Comparison of ENCODE assay signal across 1 cellular context in the genomic region with DNA sequence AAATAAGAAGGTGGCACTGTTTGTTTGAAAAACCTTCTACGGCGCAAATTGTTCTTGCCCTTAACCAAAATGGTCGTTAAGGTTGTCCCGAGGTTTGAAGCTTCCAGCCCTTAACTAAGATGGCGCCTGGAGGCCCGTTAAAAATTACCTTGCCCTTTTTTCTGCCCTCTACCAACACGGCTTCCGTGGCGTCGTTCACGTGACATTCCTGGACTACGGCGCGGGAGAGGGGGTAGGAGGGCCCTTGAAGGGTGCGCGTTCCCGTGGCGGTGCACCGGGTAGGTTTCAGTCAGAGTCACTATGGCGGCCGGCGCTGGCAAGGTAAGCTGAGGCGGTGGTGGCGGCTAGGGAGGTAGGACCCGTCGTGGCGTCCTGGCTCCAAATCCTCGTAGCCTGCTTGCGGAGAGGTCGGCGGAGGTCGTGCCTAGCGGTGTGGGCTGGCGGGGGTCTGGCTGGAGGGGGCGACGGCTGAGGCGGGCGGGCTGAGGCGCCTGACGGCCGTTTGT.
TF ChIP-seq lines count a peak whose summit lies in the region.

A gene with protein sequence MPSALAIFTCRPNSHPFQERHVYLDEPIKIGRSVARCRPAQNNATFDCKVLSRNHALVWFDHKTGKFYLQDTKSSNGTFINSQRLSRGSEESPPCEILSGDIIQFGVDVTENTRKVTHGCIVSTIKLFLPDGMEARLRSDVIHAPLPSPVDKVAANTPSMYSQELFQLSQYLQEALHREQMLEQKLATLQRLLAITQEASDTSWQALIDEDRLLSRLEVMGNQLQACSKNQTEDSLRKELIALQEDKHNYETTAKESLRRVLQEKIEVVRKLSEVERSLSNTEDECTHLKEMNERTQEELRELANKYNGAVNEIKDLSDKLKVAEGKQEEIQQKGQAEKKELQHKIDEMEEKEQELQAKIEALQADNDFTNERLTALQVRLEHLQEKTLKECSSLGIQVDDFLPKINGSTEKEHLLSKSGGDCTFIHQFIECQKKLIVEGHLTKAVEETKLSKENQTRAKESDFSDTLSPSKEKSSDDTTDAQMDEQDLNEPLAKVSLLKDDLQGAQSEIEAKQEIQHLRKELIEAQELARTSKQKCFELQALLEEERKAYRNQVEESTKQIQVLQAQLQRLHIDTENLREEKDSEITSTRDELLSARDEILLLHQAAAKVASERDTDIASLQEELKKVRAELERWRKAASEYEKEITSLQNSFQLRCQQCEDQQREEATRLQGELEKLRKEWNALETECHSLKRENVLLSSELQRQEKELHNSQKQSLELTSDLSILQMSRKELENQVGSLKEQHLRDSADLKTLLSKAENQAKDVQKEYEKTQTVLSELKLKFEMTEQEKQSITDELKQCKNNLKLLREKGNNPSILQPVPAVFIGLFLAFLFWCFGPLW (plus strand): TSS at position 288 of the 506 bp plus-strand sequence. CDS start 1,343 bp downstream, outside the sequence.

TF ChIP-seq in HEK293, 187 proteins besides CTCF, POLR2A, EP300 and RAD21 (continued from another document and continues in another):
- TF ChIP-seq, protein P1, sequence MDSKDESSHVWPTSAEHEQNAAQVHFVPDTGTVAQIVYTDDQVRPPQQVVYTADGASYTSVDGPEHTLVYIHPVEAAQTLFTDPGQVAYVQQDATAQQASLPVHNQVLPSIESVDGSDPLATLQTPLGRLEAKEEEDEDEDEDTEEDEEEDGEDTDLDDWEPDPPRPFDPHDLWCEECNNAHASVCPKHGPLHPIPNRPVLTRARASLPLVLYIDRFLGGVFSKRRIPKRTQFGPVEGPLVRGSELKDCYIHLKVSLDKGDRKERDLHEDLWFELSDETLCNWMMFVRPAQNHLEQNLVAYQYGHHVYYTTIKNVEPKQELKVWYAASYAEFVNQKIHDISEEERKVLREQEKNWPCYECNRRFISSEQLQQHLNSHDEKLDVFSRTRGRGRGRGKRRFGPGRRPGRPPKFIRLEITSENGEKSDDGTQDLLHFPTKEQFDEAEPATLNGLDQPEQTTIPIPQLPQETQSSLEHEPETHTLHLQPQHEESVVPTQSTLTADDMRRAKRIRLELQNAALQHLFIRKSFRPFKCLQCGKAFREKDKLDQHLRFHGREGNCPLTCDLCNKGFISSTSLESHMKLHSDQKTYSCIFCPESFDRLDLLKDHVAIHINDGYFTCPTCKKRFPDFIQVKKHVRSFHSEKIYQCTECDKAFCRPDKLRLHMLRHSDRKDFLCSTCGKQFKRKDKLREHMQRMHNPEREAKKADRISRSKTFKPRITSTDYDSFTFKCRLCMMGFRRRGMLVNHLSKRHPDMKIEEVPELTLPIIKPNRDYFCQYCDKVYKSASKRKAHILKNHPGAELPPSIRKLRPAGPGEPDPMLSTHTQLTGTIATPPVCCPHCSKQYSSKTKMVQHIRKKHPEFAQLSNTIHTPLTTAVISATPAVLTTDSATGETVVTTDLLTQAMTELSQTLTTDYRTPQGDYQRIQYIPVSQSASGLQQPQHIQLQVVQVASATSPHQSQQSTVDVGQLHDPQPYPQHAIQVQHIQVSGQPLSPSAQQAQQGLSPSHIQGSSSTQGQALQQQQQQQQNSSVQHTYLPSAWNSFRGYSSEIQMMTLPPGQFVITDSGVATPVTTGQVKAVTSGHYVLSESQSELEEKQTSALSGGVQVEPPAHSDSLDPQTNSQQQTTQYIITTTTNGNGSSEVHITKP (tag by site-specific recombination; IDR thresholded peaks at IDR 0.05): peak; percentile 79
- TF ChIP-seq OVOL3 (tag by site-specific recombination; IDR thresholded peaks at IDR 0.05) (peak; percentile 56), ZEB2 (tag by site-specific recombination; IDR thresholded peaks at IDR 0.05) (peak; percentile 90), ZNF324 (tag by site-specific recombination; IDR thresholded peaks at IDR 0.05) (peak; percentile 33; the same call in 1 of the 2 replicates), YY1 (tag by site-specific recombination; IDR thresholded peaks at IDR 0.05) (peak; percentile 99), FEZF1 (tag by site-specific recombination; IDR thresholded peaks at IDR 0.05) (peak; percentile 38; the same call in 1 of the 2 replicates), PRDM1 (tag by site-specific recombination; IDR thresholded peaks at IDR 0.05) (no peak), KLF8 (tag by site-specific recombination; IDR thresholded peaks at IDR 0.05) (peak; percentile 52; the same call in 1 of the 2 replicates), GLIS2 (tag by site-specific recombination; IDR thresholded peaks at IDR 0.05) (peak; percentile 76), ZNF391 (tag by site-specific recombination; IDR thresholded peaks at IDR 0.05; ENCODE audit: borderline replicate concordance, low read depth) (peak; percentile 42; the same call in 1 of the 2 replicates), ZNF664 (tag by site-specific recombination; IDR thresholded peaks at IDR 0.05) (no peak), ZSCAN5A (tag by site-specific recombination; IDR thresholded peaks at IDR 0.05) (no peak), ZFP41 (tag by site-specific recombination; IDR thresholded peaks at IDR 0.05; ENCODE audit: borderline replicate concordance) (no peak), ZNF621 (tag by site-specific recombination; IDR thresholded peaks at IDR 0.05) (no peak), ZFP37 (tag by site-specific recombination; IDR thresholded peaks at IDR 0.05) (0 out of 2 replicates have a peak, but pooled peaks have one; percentile 41), YY2 (tag by site-specific recombination; IDR thresholded peaks at IDR 0.05) (peak; percentile 84), ZNF626 (tag by site-specific recombination; IDR thresholded peaks at IDR 0.05) (no peak), IKZF3 (tag by site-specific recombination; IDR thresholded peaks at IDR 0.05) (no peak), ZNF148 (tag by site-specific recombination; IDR thresholded peaks at IDR 0.05; ENCODE audit: borderline replicate concordance) (no peak), ZNF2 (tag by site-specific recombination; IDR thresholded peaks at IDR 0.05) (peak; percentile 68; the same call in 1 of the 2 replicates), ZNF221 (tag by site-specific recombination; IDR thresholded peaks at IDR 0.05; ENCODE audit: borderline replicate concordance) (no peak), ZNF394 (tag by site-specific recombination; IDR thresholded peaks at IDR 0.05; ENCODE audit: borderline replicate concordance) (peak; percentile 40; the same call in 1 of the 2 replicates), ZNF580 (tag by site-specific recombination; IDR thresholded peaks at IDR 0.05) (peak; percentile 96), SP7 (tag by site-specific recombination; IDR thresholded peaks at IDR 0.05) (peak; percentile 70), ZNF560 (tag by site-specific recombination; IDR thresholded peaks at IDR 0.05; ENCODE audit: borderline replicate concordance) (no peak)
- TF ChIP-seq, protein P2, sequence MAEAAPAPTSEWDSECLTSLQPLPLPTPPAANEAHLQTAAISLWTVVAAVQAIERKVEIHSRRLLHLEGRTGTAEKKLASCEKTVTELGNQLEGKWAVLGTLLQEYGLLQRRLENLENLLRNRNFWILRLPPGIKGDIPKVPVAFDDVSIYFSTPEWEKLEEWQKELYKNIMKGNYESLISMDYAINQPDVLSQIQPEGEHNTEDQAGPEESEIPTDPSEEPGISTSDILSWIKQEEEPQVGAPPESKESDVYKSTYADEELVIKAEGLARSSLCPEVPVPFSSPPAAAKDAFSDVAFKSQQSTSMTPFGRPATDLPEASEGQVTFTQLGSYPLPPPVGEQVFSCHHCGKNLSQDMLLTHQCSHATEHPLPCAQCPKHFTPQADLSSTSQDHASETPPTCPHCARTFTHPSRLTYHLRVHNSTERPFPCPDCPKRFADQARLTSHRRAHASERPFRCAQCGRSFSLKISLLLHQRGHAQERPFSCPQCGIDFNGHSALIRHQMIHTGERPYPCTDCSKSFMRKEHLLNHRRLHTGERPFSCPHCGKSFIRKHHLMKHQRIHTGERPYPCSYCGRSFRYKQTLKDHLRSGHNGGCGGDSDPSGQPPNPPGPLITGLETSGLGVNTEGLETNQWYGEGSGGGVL (tag by site-specific recombination; IDR thresholded peaks at IDR 0.05): peak; percentile 86
- TF ChIP-seq, protein P3, sequence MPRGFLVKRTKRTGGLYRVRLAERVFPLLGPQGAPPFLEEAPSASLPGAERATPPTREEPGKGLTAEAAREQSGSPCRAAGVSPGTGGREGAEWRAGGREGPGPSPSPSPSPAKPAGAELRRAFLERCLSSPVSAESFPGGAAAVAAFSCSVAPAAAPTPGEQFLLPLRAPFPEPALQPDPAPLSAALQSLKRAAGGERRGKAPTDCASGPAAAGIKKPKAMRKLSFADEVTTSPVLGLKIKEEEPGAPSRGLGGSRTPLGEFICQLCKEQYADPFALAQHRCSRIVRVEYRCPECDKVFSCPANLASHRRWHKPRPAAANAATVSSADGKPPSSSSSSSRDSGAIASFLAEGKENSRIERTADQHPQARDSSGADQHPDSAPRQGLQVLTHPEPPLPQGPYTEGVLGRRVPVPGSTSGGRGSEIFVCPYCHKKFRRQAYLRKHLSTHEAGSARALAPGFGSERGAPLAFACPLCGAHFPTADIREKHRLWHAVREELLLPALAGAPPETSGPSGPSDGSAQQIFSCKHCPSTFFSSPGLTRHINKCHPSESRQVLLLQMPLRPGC (tag by site-specific recombination; IDR thresholded peaks at IDR 0.05): peak; percentile 83
- TF ChIP-seq, protein P4, sequence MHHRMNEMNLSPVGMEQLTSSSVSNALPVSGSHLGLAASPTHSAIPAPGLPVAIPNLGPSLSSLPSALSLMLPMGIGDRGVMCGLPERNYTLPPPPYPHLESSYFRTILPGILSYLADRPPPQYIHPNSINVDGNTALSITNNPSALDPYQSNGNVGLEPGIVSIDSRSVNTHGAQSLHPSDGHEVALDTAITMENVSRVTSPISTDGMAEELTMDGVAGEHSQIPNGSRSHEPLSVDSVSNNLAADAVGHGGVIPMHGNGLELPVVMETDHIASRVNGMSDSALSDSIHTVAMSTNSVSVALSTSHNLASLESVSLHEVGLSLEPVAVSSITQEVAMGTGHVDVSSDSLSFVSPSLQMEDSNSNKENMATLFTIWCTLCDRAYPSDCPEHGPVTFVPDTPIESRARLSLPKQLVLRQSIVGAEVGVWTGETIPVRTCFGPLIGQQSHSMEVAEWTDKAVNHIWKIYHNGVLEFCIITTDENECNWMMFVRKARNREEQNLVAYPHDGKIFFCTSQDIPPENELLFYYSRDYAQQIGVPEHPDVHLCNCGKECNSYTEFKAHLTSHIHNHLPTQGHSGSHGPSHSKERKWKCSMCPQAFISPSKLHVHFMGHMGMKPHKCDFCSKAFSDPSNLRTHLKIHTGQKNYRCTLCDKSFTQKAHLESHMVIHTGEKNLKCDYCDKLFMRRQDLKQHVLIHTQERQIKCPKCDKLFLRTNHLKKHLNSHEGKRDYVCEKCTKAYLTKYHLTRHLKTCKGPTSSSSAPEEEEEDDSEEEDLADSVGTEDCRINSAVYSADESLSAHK (tag by site-specific recombination; IDR thresholded peaks at IDR 0.05): 0 out of 2 replicates have a peak, but pooled peaks have one; percentile 21
- TF ChIP-seq, protein P5, sequence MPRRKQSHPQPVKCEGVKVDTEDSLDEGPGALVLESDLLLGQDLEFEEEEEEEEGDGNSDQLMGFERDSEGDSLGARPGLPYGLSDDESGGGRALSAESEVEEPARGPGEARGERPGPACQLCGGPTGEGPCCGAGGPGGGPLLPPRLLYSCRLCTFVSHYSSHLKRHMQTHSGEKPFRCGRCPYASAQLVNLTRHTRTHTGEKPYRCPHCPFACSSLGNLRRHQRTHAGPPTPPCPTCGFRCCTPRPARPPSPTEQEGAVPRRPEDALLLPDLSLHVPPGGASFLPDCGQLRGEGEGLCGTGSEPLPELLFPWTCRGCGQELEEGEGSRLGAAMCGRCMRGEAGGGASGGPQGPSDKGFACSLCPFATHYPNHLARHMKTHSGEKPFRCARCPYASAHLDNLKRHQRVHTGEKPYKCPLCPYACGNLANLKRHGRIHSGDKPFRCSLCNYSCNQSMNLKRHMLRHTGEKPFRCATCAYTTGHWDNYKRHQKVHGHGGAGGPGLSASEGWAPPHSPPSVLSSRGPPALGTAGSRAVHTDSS (tag by site-specific recombination; IDR thresholded peaks at IDR 0.05): no peak
- TF ChIP-seq, protein P6, sequence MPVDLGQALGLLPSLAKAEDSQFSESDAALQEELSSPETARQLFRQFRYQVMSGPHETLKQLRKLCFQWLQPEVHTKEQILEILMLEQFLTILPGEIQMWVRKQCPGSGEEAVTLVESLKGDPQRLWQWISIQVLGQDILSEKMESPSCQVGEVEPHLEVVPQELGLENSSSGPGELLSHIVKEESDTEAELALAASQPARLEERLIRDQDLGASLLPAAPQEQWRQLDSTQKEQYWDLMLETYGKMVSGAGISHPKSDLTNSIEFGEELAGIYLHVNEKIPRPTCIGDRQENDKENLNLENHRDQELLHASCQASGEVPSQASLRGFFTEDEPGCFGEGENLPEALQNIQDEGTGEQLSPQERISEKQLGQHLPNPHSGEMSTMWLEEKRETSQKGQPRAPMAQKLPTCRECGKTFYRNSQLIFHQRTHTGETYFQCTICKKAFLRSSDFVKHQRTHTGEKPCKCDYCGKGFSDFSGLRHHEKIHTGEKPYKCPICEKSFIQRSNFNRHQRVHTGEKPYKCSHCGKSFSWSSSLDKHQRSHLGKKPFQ (tag by site-specific recombination; IDR thresholded peaks at IDR 0.05): no peak
